In genomic region chr15:24832282-24832681, GRCh38 we compare ENCODE assay signal across 10 cellular contexts.
"Had no signal": no experiment of that assay in that cellular context is flagged by ENCODE, and none has a peak within 500 bp of the region (broad histone marks: within the 10 kb centered on the region; RNA-seq: fewer than 3 reads in every experiment).

No MANE protein-coding gene starts in this region.

- ATAC-seq: GM23338, HCT116 had no signal

- DNase-seq: GM23248, GOT3, H7, H9, HCEC 1CT, HFFc6 had no signal

- H3K4me1 ChIP-seq: HAP-1 had no signal

- H3K4me2 ChIP-seq: GM23338 had no signal

- FAIRE-seq: H54 had no signal

- H3K9me3 ChIP-seq: HAP-1 had no signal

- H3K36me3 ChIP-seq: HAP-1 had no signal

- H3K9ac ChIP-seq: GM23248 had no signal

- H3K27ac ChIP-seq: GM23248 had no signal

- H2AFZ ChIP-seq: GM23248, GM23338 had no signal

- H3K4me3 ChIP-seq: GM23248, GM23338, HAP-1 had no signal
